ENCODE assay signal across 14 cellular contexts in genomic region chr2:120904825-120905224, GRCh38.
DNase-seq lines count a peak whose midpoint lies in the region; ATAC-seq and TF ChIP-seq lines count a peak whose summit lies in the region.
"Had no signal": no experiment of that assay in that cellular context is flagged by ENCODE, and none has a peak within 500 bp of the region (broad histone marks: within the 10 kb centered on the region; RNA-seq: fewer than 3 reads in every experiment).

No MANE protein-coding gene starts in this region.

- no peak overlapping the region for H3K4me2 ChIP-seq in Loucy (ENCODE audit: low read depth, low read length, poor library complexity, severe bottlenecking)

- DNase-seq in fibroblast of villous mesenchyme (ENCODE audit: low read depth) (peak; percentile 64), mesothelial cell of epicardium (ENCODE audit: low spot score in 2 of 2, unreplicated experiment in 2 of 2) (no peak), type B pancreatic cell (ENCODE audit: extremely low spot score, unreplicated experiment) (no peak)
- no peak for DNase-seq in activated CD8-positive, alpha-beta memory T cell treated with anti-CD3 and anti-CD28 coated beads, Interleukin-2, amount 10 ng/mL, durations not matched to agents 7 days and 5 days
- DNase-seq: activated CD4-positive, alpha-beta T cell treated with anti-CD3 and anti-CD28 coated beads, Interleukin-2, amount 50 U/mL, for 1 hour; activated naive CD4-positive, alpha-beta T cell treated with anti-CD3 and anti-CD28 coated beads, Interleukin-2, amount 10 ng/mL, durations not matched to agents 7 days and 5 days; mucosa of descending colon; NCI-H1930; stimulated activated CD4-positive, alpha-beta T cell treated with anti-CD3 and anti-CD28 coated beads, Interleukin-4, amount 100 ng/mL, for 1 hour; T-cell had no signal

- no peaks in the 10 kb centered on the region for H4K20me1 ChIP-seq in Loucy (ENCODE audit: insufficient read depth, low read length, poor library complexity, severe bottlenecking)

- no peaks in the 10 kb centered on the region for H3K27me3 ChIP-seq in Loucy (ENCODE audit: insufficient read depth, low read length, poor library complexity, severe bottlenecking)

- H3K9me3 Mint-ChIP-seq in mesothelial cell of epicardium (no peaks in the 10 kb centered on the region), type B pancreatic cell (no peaks in the 10 kb centered on the region)
- H3K9me3 Mint-ChIP-seq in activated CD8-positive, alpha-beta memory T cell treated with anti-CD3 and anti-CD28 coated beads, Interleukin-2, amount 10 ng/mL, durations not matched to agents 7 days and 5 days (ENCODE audit: low read depth) = no peaks in the 10 kb centered on the region
- H3K9me3 Mint-ChIP-seq: activated naive CD4-positive, alpha-beta T cell treated with anti-CD3 and anti-CD28 coated beads, Interleukin-2, amount 10 ng/mL, durations not matched to agents 7 days and 5 days; T-cell had no signal

- peaks cover 12% of the 10 kb centered on the region for H3K36me3 Mint-ChIP-seq in mesothelial cell of epicardium
- peaks cover 5% of the 10 kb centered on the region for H3K36me3 Mint-ChIP-seq in type B pancreatic cell
- H3K36me3 Mint-ChIP-seq in activated CD8-positive, alpha-beta memory T cell treated with anti-CD3 and anti-CD28 coated beads, Interleukin-2, amount 10 ng/mL, durations not matched to agents 7 days and 5 days = no peaks in the 10 kb centered on the region
- H3K36me3 Mint-ChIP-seq: activated naive CD4-positive, alpha-beta T cell treated with anti-CD3 and anti-CD28 coated beads, Interleukin-2, amount 10 ng/mL, durations not matched to agents 7 days and 5 days; T-cell had no signal

- H3K27me3 Mint-ChIP-seq in mesothelial cell of epicardium (ENCODE audit: low read depth) (no peaks in the 10 kb centered on the region), type B pancreatic cell (peaks cover 28% of the 10 kb centered on the region)
- H3K27me3 Mint-ChIP-seq in activated CD8-positive, alpha-beta memory T cell treated with anti-CD3 and anti-CD28 coated beads, Interleukin-2, amount 10 ng/mL, durations not matched to agents 7 days and 5 days = peaks cover 2% of the 10 kb centered on the region
- H3K27me3 Mint-ChIP-seq: B cell had no signal

- TF ChIP-seq CTCF in Loucy (conservative IDR thresholded peaks at IDR 0.05; ENCODE audit: low read length) = no peak
- no peak for TF ChIP-seq CTCF in fibroblast of villous mesenchyme (IDR thresholded peaks at IDR 0.05; ENCODE audit: insufficient read depth, low read depth, low read length)
- no peak for TF ChIP-seq CTCF in mesothelial cell of epicardium (IDR thresholded peaks at IDR 0.05; ENCODE audit: unreplicated experiment)
- TF ChIP-seq CTCF in type B pancreatic cell (conservative IDR thresholded peaks at IDR 0.05) = no peak

- H3K4me3 Mint-ChIP-seq in mesothelial cell of epicardium (no peak overlapping the region), type B pancreatic cell (peak overlapping the region; percentile 52)
- no peak overlapping the region for H3K4me3 Mint-ChIP-seq in activated CD8-positive, alpha-beta memory T cell treated with anti-CD3 and anti-CD28 coated beads, Interleukin-2, amount 10 ng/mL, durations not matched to agents 7 days and 5 days
- H3K4me3 Mint-ChIP-seq: activated naive CD4-positive, alpha-beta T cell treated with anti-CD3 and anti-CD28 coated beads, Interleukin-2, amount 10 ng/mL, durations not matched to agents 7 days and 5 days; B cell; T-cell had no signal

- CTCF ChIA-PET in activated CD8-positive, alpha-beta memory T cell treated with anti-CD3 and anti-CD28 coated beads, Interleukin-2, amount 10 ng/mL, durations not matched to agents 7 days and 5 days (lab: Charles Lee) = no interaction called here

- no peaks in the 10 kb centered on the region for H3F3A ChIP-seq in Loucy (ENCODE audit: low read depth)

- no peaks in the 10 kb centered on the region for H3K79me2 ChIP-seq in Loucy (ENCODE audit: insufficient read depth, low read length)

- no peaks in the 10 kb centered on the region for H3K36me3 ChIP-seq in Loucy (ENCODE audit: insufficient read depth, low read length)

- H3K4me1 ChIP-seq in Loucy (ENCODE audit: insufficient read depth, low read length, poor library complexity, severe bottlenecking) = peaks cover 3% of the 10 kb centered on the region

- H3K9me2 ChIP-seq in Loucy (replicated peaks; ENCODE audit: low read depth, low read length) = no peaks in the 10 kb centered on the region

- no peaks in the 10 kb centered on the region for H3K9me3 ChIP-seq in Loucy (ENCODE audit: insufficient read depth, low read depth, low read length)
- H3K9me3 ChIP-seq: mucosa of descending colon had no signal

- ATAC-seq in activated CD8-positive, alpha-beta memory T cell treated with anti-CD3 and anti-CD28 coated beads, Interleukin-2, amount 10 ng/mL, durations not matched to agents 7 days and 5 days = no peak
- ATAC-seq in GM18520 (IDR thresholded peaks at IDR 0.05; ENCODE audit: unreplicated experiment) (no peak), GM19328 (IDR thresholded peaks at IDR 0.05; ENCODE audit: unreplicated experiment) (no peak)
- ATAC-seq: mucosa of descending colon, T-cell had no signal

- H3K9ac ChIP-seq in Loucy (ENCODE audit: low read depth, low read length, poor library complexity, severe bottlenecking) = no peak overlapping the region

- H3K27ac Mint-ChIP-seq in mesothelial cell of epicardium (peak overlapping the region; percentile 26), type B pancreatic cell (no peak overlapping the region)
- no peak overlapping the region for H3K27ac Mint-ChIP-seq in activated CD8-positive, alpha-beta memory T cell treated with anti-CD3 and anti-CD28 coated beads, Interleukin-2, amount 10 ng/mL, durations not matched to agents 7 days and 5 days
- H3K27ac Mint-ChIP-seq: activated naive CD4-positive, alpha-beta T cell treated with anti-CD3 and anti-CD28 coated beads, Interleukin-2, amount 10 ng/mL, durations not matched to agents 7 days and 5 days; B cell; T-cell had no signal

- H3K4me1 Mint-ChIP-seq in mesothelial cell of epicardium (peaks cover 42% of the 10 kb centered on the region), type B pancreatic cell (ENCODE audit: unreplicated experiment) (peaks cover 54% of the 10 kb centered on the region)
- no peaks in the 10 kb centered on the region for H3K4me1 Mint-ChIP-seq in activated CD8-positive, alpha-beta memory T cell treated with anti-CD3 and anti-CD28 coated beads, Interleukin-2, amount 10 ng/mL, durations not matched to agents 7 days and 5 days
- H3K4me1 Mint-ChIP-seq: activated naive CD4-positive, alpha-beta T cell treated with anti-CD3 and anti-CD28 coated beads, Interleukin-2, amount 10 ng/mL, durations not matched to agents 7 days and 5 days; B cell; T-cell had no signal

- H2AFZ ChIP-seq in Loucy (ENCODE audit: low read length) = peak overlapping the region; percentile 15; the same call in 1 of the 2 replicates

- H3K4me3 ChIP-seq in Loucy (ENCODE audit: low read length, poor library complexity, severe bottlenecking) (no peak overlapping the region), fibroblast of villous mesenchyme (ENCODE audit: low read depth, low read length) (no peak overlapping the region)
- H3K4me3 ChIP-seq: mucosa of descending colon had no signal
